Comparison of ENCODE assay signal across 8 cellular contexts in genomic region chr3:142724682-142725351, GRCh38. TPM values are rescaled to one million over a fixed set of nuclear protein-coding genes. Genes with fewer than 3 reads are reported as not detected.
DNase-seq lines count a peak whose midpoint lies in the region; ATAC-seq and TF ChIP-seq lines count a peak whose summit lies in the region.

No MANE protein-coding gene starts in this region.

- under 1% methylated on average over 34 of the region's 35 CpGs for WGBS in HUES64
- 7% methylated on average over 35 of the region's 35 CpGs for WGBS in liver

- no peaks in the 10 kb centered on the region for H3K9me3 ChIP-seq in CD8-positive, alpha-beta T cell (ENCODE audit: low read length)
- no peaks in the 10 kb centered on the region for H3K9me3 ChIP-seq in HUES64 (ENCODE audit: insufficient read depth, low read depth, low read length)
- H3K9me3 ChIP-seq in liver (ENCODE audit: control insufficient read depth in 4 of 4, low read length in 3 of 4), result no peaks in the 10 kb centered on the region

- POLR2A ChIA-PET in CD8-positive, alpha-beta T cell (lab: Charles Lee), result interaction anchor here (1.0 to 1.2 kb wide), 3 partner anchors 11 to 278 kb away, joined by 3 to 4 read pairs (median 3); no protein-coding TSS in a partner anchor

- no peak for TF ChIP-seq CTCF in CD8-positive, alpha-beta T cell (IDR thresholded peaks at IDR 0.05)
- TF ChIP-seq CTCF in GM20000 (IDR thresholded peaks at IDR 0.05; ENCODE audit: extremely low read depth, missing control alignments), result no peak
- no peak for TF ChIP-seq CTCF in liver (IDR thresholded peaks at IDR 0.05; ENCODE audit: low read depth, low read length, missing input control)

- intact Hi-C loops in CD8-positive, alpha-beta T cell (cut with DNase I, micrococcal nuclease), result loop anchor here (1.0 to 5.0 kb wide), 10 partner anchors 128 to 1247 kb away; partner anchors contain the start of genes ATR (in 2 of the 2), DIPK2A (in 2 of the 2), PLS1 (in 2 of the 2) and U2SURP (in 1 of the 2)

- H3K9me3 Mint-ChIP-seq in CD8-positive, alpha-beta T cell, result no peaks in the 10 kb centered on the region
- H3K9me3 Mint-ChIP-seq in T-helper 1 cell treated with Interleukin-12 subunit alpha and Interleukin-12 subunit beta and Interleukin-4 antibody, amounts not matched to agents 30 μg/mL and 1 μg/mL, for 36 hours, result no peaks in the 10 kb centered on the region
- H3K9me3 Mint-ChIP-seq in stimulated activated memory B cell treated with anti-CD40 and anti-IgM and Interleukin-4, amounts not matched to agents 10 μg/mL and 1 μg/mL and 100 μg/mL, for 72 hours, result peaks cover 7% of the 10 kb centered on the region

- peak overlapping the region; percentile 90 for H3K9ac ChIP-seq in HUES64 (ENCODE audit: low read depth, low read length)
- no peak overlapping the region for H3K9ac ChIP-seq in liver (ENCODE audit: low read depth in 1 of 2, low read length in 2 of 2)

- no peaks in the 10 kb centered on the region for H3K36me3 ChIP-seq in CD8-positive, alpha-beta T cell (ENCODE audit: insufficient read depth, low read length)
- H3K36me3 ChIP-seq in HUES64 (ENCODE audit: insufficient read depth, low read length) (no peaks in the 10 kb centered on the region), liver (ENCODE audit: control insufficient read depth in 4 of 4, insufficient read depth in 3 of 4, low read depth in 1 of 4, low read length in 3 of 4) (no peaks in the 10 kb centered on the region)

- H3K4me1 ChIP-seq in CD8-positive, alpha-beta T cell (ENCODE audit: insufficient read depth, low read length), result peaks cover 9% of the 10 kb centered on the region
- H3K4me1 ChIP-seq in HUES64 (ENCODE audit: insufficient read depth, low read length) (peaks cover 13% of the 10 kb centered on the region; the same call in 1 of the 2 replicates), liver (ENCODE audit: control insufficient read depth in 4 of 4, insufficient read depth in 4 of 4, low read length in 3 of 4) (peaks cover 0 to 12% (median 7%) of the 10 kb centered on the region in 4 donors)

- no peaks in the 10 kb centered on the region for H3K27me3 ChIP-seq in CD8-positive, alpha-beta T cell (ENCODE audit: insufficient read depth, low read length)
- H3K27me3 ChIP-seq in HUES64 (ENCODE audit: insufficient read depth, low read length), result no peaks in the 10 kb centered on the region
- peaks cover 0 to 9% (median 0%) of the 10 kb centered on the region in 4 donors for H3K27me3 ChIP-seq in liver (ENCODE audit: control insufficient read depth in 4 of 4, insufficient read depth in 4 of 4, low read length in 3 of 4)

- CTCF ChIA-PET in CD8-positive, alpha-beta T cell (lab: Charles Lee), result no interaction called here

- peaks cover 22% of the 10 kb centered on the region for H3K27me3 Mint-ChIP-seq in CD8-positive, alpha-beta T cell (ENCODE audit: low read depth)
- H3K27me3 Mint-ChIP-seq in T-helper 1 cell treated with Interleukin-12 subunit alpha and Interleukin-12 subunit beta and Interleukin-4 antibody, amounts not matched to agents 30 μg/mL and 1 μg/mL, for 36 hours (ENCODE audit: low read depth), result peaks cover 54% of the 10 kb centered on the region
- peaks cover 39% of the 10 kb centered on the region for H3K27me3 Mint-ChIP-seq in stimulated activated memory B cell treated with anti-CD40 and anti-IgM and Interleukin-4, amounts not matched to agents 10 μg/mL and 1 μg/mL and 100 μg/mL, for 72 hours

- no peak for ATAC-seq in CD8-positive, alpha-beta T cell
- peak; percentile 31 for ATAC-seq in stimulated activated memory B cell treated with anti-CD40 and anti-IgM and Interleukin-4, amounts not matched to agents 10 μg/mL and 1 μg/mL and 100 μg/mL, for 72 hours

- peak overlapping the region; percentile 83 for H3K27ac Mint-ChIP-seq in CD8-positive, alpha-beta T cell
- peak overlapping the region; percentile 72 for H3K27ac Mint-ChIP-seq in T-helper 1 cell treated with Interleukin-12 subunit alpha and Interleukin-12 subunit beta and Interleukin-4 antibody, amounts not matched to agents 30 μg/mL and 1 μg/mL, for 36 hours
- H3K27ac Mint-ChIP-seq in stimulated activated memory B cell treated with anti-CD40 and anti-IgM and Interleukin-4, amounts not matched to agents 10 μg/mL and 1 μg/mL and 100 μg/mL, for 72 hours, result peak overlapping the region; percentile 70

- no peak for TF ChIP-seq RAD21 in liver (IDR thresholded peaks at IDR 0.05)

- peaks cover 20% of the 10 kb centered on the region for H3K4me1 Mint-ChIP-seq in CD8-positive, alpha-beta T cell (ENCODE audit: low read depth)
- peaks cover 6% of the 10 kb centered on the region for H3K4me1 Mint-ChIP-seq in T-helper 1 cell treated with Interleukin-12 subunit alpha and Interleukin-12 subunit beta and Interleukin-4 antibody, amounts not matched to agents 30 μg/mL and 1 μg/mL, for 36 hours (ENCODE audit: low read depth)
- peaks cover 8% of the 10 kb centered on the region for H3K4me1 Mint-ChIP-seq in stimulated activated memory B cell treated with anti-CD40 and anti-IgM and Interleukin-4, amounts not matched to agents 10 μg/mL and 1 μg/mL and 100 μg/mL, for 72 hours

- peaks cover 2% of the 10 kb centered on the region for H3K36me3 Mint-ChIP-seq in CD8-positive, alpha-beta T cell
- no peaks in the 10 kb centered on the region for H3K36me3 Mint-ChIP-seq in T-helper 1 cell treated with Interleukin-12 subunit alpha and Interleukin-12 subunit beta and Interleukin-4 antibody, amounts not matched to agents 30 μg/mL and 1 μg/mL, for 36 hours (ENCODE audit: low read depth)
- no peaks in the 10 kb centered on the region for H3K36me3 Mint-ChIP-seq in stimulated activated memory B cell treated with anti-CD40 and anti-IgM and Interleukin-4, amounts not matched to agents 10 μg/mL and 1 μg/mL and 100 μg/mL, for 72 hours

- peak in 3 of 7 experiments; percentile 0 to 18 (median 14) for DNase-seq in CD8-positive, alpha-beta T cell
- peak; percentile 58 for DNase-seq in GM20000 (ENCODE audit: low spot score)
- DNase-seq in ecto neural progenitor cell (ENCODE audit: low spot score), result peak; percentile 85
- no peak for DNase-seq in NCI-H1930 (lab: John Stamatoyannopoulos, UW)

- H3K4me3 ChIP-seq in CD8-positive, alpha-beta T cell (ENCODE audit: low read depth, low read length), result peak overlapping the region; percentile 54
- H3K4me3 ChIP-seq in HUES64 (ENCODE audit: low read length) (peak overlapping the region; percentile 95), liver (ENCODE audit: low read depth in 1 of 3, low read length in 3 of 3) (peak overlapping the region in 2 of 3 donors; percentile 53 to 58)

- H3K4me3 Mint-ChIP-seq in CD8-positive, alpha-beta T cell, result peak overlapping the region; percentile 86
- peak overlapping the region; percentile 85 for H3K4me3 Mint-ChIP-seq in T-helper 1 cell treated with Interleukin-12 subunit alpha and Interleukin-12 subunit beta and Interleukin-4 antibody, amounts not matched to agents 30 μg/mL and 1 μg/mL, for 36 hours
- peak overlapping the region; percentile 94 for H3K4me3 Mint-ChIP-seq in stimulated activated memory B cell treated with anti-CD40 and anti-IgM and Interleukin-4, amounts not matched to agents 10 μg/mL and 1 μg/mL and 100 μg/mL, for 72 hours

- no peak overlapping the region for H3K27ac ChIP-seq in CD8-positive, alpha-beta T cell (ENCODE audit: low read depth, low read length)
- H3K27ac ChIP-seq in HUES64 (ENCODE audit: low read depth, low read length) (peak overlapping the region; percentile 87), liver (ENCODE audit: low read depth in 1 of 2, low read length in 2 of 2) (no peak overlapping the region)

TF ChIP-seq in liver, 16 proteins besides CTCF, POLR2A, EP300 and RAD21:
- TF ChIP-seq RXRA (IDR thresholded peaks at IDR 0.05) (no peak), JUND (IDR thresholded peaks at IDR 0.05) (no peak), FOXA2 (IDR thresholded peaks at IDR 0.05) (no peak), HNF4A (conservative IDR thresholded peaks at IDR 0.05) (no peak), ZBTB33 (IDR thresholded peaks at IDR 0.05) (no peak)

RNA-seq across cellular contexts. Expression of gene TRPC1, which starts 1.0 kb away (rescaled TPM):
- total RNA-seq in CD8-positive, alpha-beta T cell, result 1 to 10 TPM; 3.3 to 3.4 TPM
- polyA plus RNA-seq in HUES64 (2013, experiment 1 of 2), result 9.9 TPM
- 16.1 TPM for polyA plus RNA-seq in HUES64 (2013, experiment 2 of 2)
- 1 to 10 TPM; 3.0 to 4.7 TPM for total RNA-seq in liver
- under 1 TPM; 0.15 to 0.25 TPM for polyA plus RNA-seq in liver

Comparison
In these comparisons a context has a peak if more than half of its experiments do, and no peak if none do; other contexts are left out.
1. DNase-seq: peak in GM20000 (single experiment) and ecto neural progenitor cell (single experiment); none in NCI-H1930 (0 of 2).
2. Peak in every context shown above with its lines, with median percentiles within 50 percentile points of each other: H3K4me3 ChIP-seq, H3K27ac Mint-ChIP-seq and H3K4me3 Mint-ChIP-seq.